13 cellular contexts compared by ENCODE assay signal in the genomic region with DNA sequence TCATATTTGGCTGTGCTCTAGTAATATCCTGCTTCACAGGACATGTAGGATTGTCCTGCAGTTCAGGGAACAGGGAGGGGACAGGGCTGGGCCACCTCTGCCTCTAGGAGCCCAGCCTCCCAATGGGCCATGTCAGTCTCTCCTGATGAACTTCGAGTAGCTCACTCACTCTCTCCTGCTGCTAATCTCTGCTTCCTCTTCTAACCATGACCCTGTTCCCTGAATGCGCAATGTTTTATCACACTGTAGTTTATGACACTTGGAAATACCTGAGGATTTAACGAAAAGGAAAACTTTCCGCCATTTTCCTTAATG. TPM values are rescaled to one million over a fixed set of nuclear protein-coding genes. Genes with fewer than 3 reads are reported as not detected.
DNase-seq lines count a peak whose midpoint lies in the region; ATAC-seq and TF ChIP-seq lines count a peak whose summit lies in the region.
"Had no signal": no experiment of that assay in that cellular context is flagged by ENCODE, and none has a peak within 500 bp of the region (broad histone marks: within the 10 kb centered on the region; RNA-seq: fewer than 3 reads in every experiment).

No MANE protein-coding gene starts in this region.

- H3K27ac ChIP-seq in ACC112 (ENCODE audit: low read depth, low read length) (peak overlapping the region; percentile 54), PC-3 (ENCODE audit: low read length) (peak overlapping the region; percentile 97), endodermal cell (ENCODE audit: low read depth, low read length) (no peak overlapping the region)
- H3K27ac ChIP-seq: coronary artery had no signal

- no peaks in the 10 kb centered on the region for H3K27me3 ChIP-seq in ACC112 (ENCODE audit: insufficient read depth, low read length)
- no peaks in the 10 kb centered on the region for H3K27me3 ChIP-seq in PC-3 (ENCODE audit: low read length)
- H3K27me3 ChIP-seq in endodermal cell (ENCODE audit: control insufficient read depth, insufficient read depth, low read length, poor library complexity, severe bottlenecking): no peaks in the 10 kb centered on the region
- H3K27me3 ChIP-seq: foreskin keratinocyte had no signal

- 0 out of 2 replicates have a peak, but pooled peaks cover 6% of the 10 kb centered on the region for H4K20me1 ChIP-seq in PC-3 (ENCODE audit: low read length)

- H3K9me3 Mint-ChIP-seq in endodermal cell: no peaks in the 10 kb centered on the region
- H3K9me3 Mint-ChIP-seq in memory B cell: no peaks in the 10 kb centered on the region
- no peaks in the 10 kb centered on the region for H3K9me3 Mint-ChIP-seq in WTC11
- H3K9me3 Mint-ChIP-seq: activated naive CD8-positive, alpha-beta T cell treated with anti-CD3 and anti-CD28 coated beads, Interleukin-2, amount 10 ng/mL, durations not matched to agents 7 days and 5 days had no signal

- no TSS peak for BruUV-seq in PC-3 (replicated peaks; lab: Mats Ljungman, UMichigan)

- POLR2A ChIA-PET in PC-3 (lab: Charles Lee; ENCODE audit: unreplicated experiment): no interaction called here
- POLR2A ChIA-PET in WTC11 (lab: Charles Lee): no interaction called here

- H3K27ac Mint-ChIP-seq in endodermal cell (peak overlapping the region; percentile 23), memory B cell (peak overlapping the region; percentile 56), WTC11 (no peak overlapping the region)
- H3K27ac Mint-ChIP-seq: activated naive CD8-positive, alpha-beta T cell treated with anti-CD3 and anti-CD28 coated beads, Interleukin-2, amount 10 ng/mL, durations not matched to agents 7 days and 5 days had no signal

- H3K9ac ChIP-seq in PC-3 (ENCODE audit: low read length) (peak overlapping the region; percentile 46), endodermal cell (ENCODE audit: extremely low read depth, low read length, poor library complexity, severe bottlenecking) (no peak overlapping the region)

- H3K27me3 Mint-ChIP-seq in endodermal cell (ENCODE audit: insufficient read depth) (no peaks in the 10 kb centered on the region), memory B cell (no peaks in the 10 kb centered on the region), WTC11 (ENCODE audit: low read depth) (no peaks in the 10 kb centered on the region)
- H3K27me3 Mint-ChIP-seq: activated naive CD8-positive, alpha-beta T cell treated with anti-CD3 and anti-CD28 coated beads, Interleukin-2, amount 10 ng/mL, durations not matched to agents 7 days and 5 days had no signal

- H3K4me3 Mint-ChIP-seq in endodermal cell (no peak overlapping the region), memory B cell (no peak overlapping the region), WTC11 (no peak overlapping the region)
- H3K4me3 Mint-ChIP-seq: activated naive CD8-positive, alpha-beta T cell treated with anti-CD3 and anti-CD28 coated beads, Interleukin-2, amount 10 ng/mL, durations not matched to agents 7 days and 5 days had no signal

- peaks cover 46% of the 10 kb centered on the region for H3K79me2 ChIP-seq in ACC112 (ENCODE audit: control insufficient read depth, insufficient read depth, low read length, unreplicated experiment)
- peaks cover 70% of the 10 kb centered on the region for H3K79me2 ChIP-seq in PC-3 (ENCODE audit: low read length)

- peaks cover 48% of the 10 kb centered on the region for H3K36me3 Mint-ChIP-seq in endodermal cell (ENCODE audit: low read depth)
- peaks cover 22% of the 10 kb centered on the region for H3K36me3 Mint-ChIP-seq in memory B cell
- peaks cover 3% of the 10 kb centered on the region; the same call in 1 of the 2 replicates for H3K36me3 Mint-ChIP-seq in WTC11

- no peaks in the 10 kb centered on the region for H3K9me2 ChIP-seq in PC-3 (replicated peaks; ENCODE audit: low read length)

- H3K4me3 ChIP-seq in ACC112 (ENCODE audit: low read depth, low read length) (no peak overlapping the region), PC-3 (ENCODE audit: low read length) (peak overlapping the region; percentile 10), endodermal cell (ENCODE audit: low read length) (no peak overlapping the region)
- H3K4me3 ChIP-seq: coronary artery had no signal

- CTCF ChIA-PET in PC-3 (lab: Charles Lee) (no interaction called here), WTC11 (lab: Charles Lee) (no interaction called here)

- H3K4me1 Mint-ChIP-seq in endodermal cell: peaks cover 4% of the 10 kb centered on the region
- peaks cover 12% of the 10 kb centered on the region for H3K4me1 Mint-ChIP-seq in memory B cell
- peaks cover 8% of the 10 kb centered on the region for H3K4me1 Mint-ChIP-seq in WTC11

- H3K4me1 ChIP-seq in ACC112 (ENCODE audit: control insufficient read depth, insufficient read depth, low read length, unreplicated experiment) (peaks cover 30% of the 10 kb centered on the region), PC-3 (ENCODE audit: insufficient read depth, low read length) (peaks cover 40% of the 10 kb centered on the region), endodermal cell (ENCODE audit: control insufficient read depth, insufficient read depth, low read length) (no peaks in the 10 kb centered on the region)

- DNase-seq in PC-3 (no peak), endodermal cell (no peak), memory B cell (ENCODE audit: low spot score in 2 of 2) (no peak), WTC11 (ENCODE audit: low spot score) (no peak)
- no peak for DNase-seq in stimulated activated CD4-positive, alpha-beta T cell treated with anti-CD3 and anti-CD28 coated beads, Interleukin-4, amount 100 ng/mL, for 4 hours
- DNase-seq in activated CD4-positive, alpha-beta T cell treated with anti-CD3 and anti-CD28 coated beads for 1 hour: no peak
- DNase-seq: activated naive CD8-positive, alpha-beta T cell treated with anti-CD3 and anti-CD28 coated beads, Interleukin-2, amount 10 ng/mL, durations not matched to agents 7 days and 5 days; NCI-H2227 treated with DMSO at 0.1 percent for 48 hours; T-helper 9 cell had no signal

- peaks cover 20% of the 10 kb centered on the region for H3K36me3 ChIP-seq in ACC112 (ENCODE audit: insufficient read depth, low read length)
- H3K36me3 ChIP-seq in PC-3 (ENCODE audit: low read depth, low read length): peaks cover 36% of the 10 kb centered on the region
- peaks cover 33% of the 10 kb centered on the region for H3K36me3 ChIP-seq in endodermal cell (ENCODE audit: control insufficient read depth, insufficient read depth, low read length)

- ATAC-seq in PC-3 (peak; percentile 27; the same call in 1 of the 2 replicates), memory B cell (ENCODE audit: low read depth) (no peak), GM18909 (IDR thresholded peaks at IDR 0.05; ENCODE audit: poor library complexity, unreplicated experiment) (no peak), WTC11 (no peak)

- H3K9me3 ChIP-seq in PC-3 (ENCODE audit: low read length) (no peaks in the 10 kb centered on the region), endodermal cell (ENCODE audit: control insufficient read depth, low read length) (no peaks in the 10 kb centered on the region)

- peaks cover 12% of the 10 kb centered on the region for H3F3A ChIP-seq in PC-3 (ENCODE audit: low read length, unreplicated experiment)

- intact Hi-C loops in PC-3 (cut with micrococcal nuclease): loop anchor here (1.0 to 10.0 kb wide), 2 partner anchors 8 to 51 kb away; no protein-coding TSS in a partner anchor

- 85 to 97% methylated on average over 3 to 4 of the region's 4 CpGs for WGBS in endodermal cell (ENCODE audit: insufficient coverage in 1 of 2, insufficient read length in 1 of 2), 2 experiments

- H2AFZ ChIP-seq in ACC112 (ENCODE audit: low read length, unreplicated experiment) (no peak overlapping the region), PC-3 (ENCODE audit: low read length) (no peak overlapping the region)

- TF ChIP-seq CTCF in PC-3 (conservative IDR thresholded peaks at IDR 0.05; ENCODE audit: low read depth, low read length) (no peak), endodermal cell (conservative IDR thresholded peaks at IDR 0.05) (no peak), WTC11 (IDR thresholded peaks at IDR 0.05) (no peak)

- peak overlapping the region; percentile 68 for H3K4me2 ChIP-seq in PC-3 (ENCODE audit: low read length)

TF ChIP-seq in WTC11, 78 proteins besides CTCF, POLR2A, EP300 and RAD21 (continues in another document):
- TF ChIP-seq RORB (CRISPR knock-in tag; IDR thresholded peaks at IDR 0.05): no peak
- no peak for TF ChIP-seq ZNF121 (CRISPR knock-in tag; IDR thresholded peaks at IDR 0.05)
- TF ChIP-seq NR3C1 (CRISPR knock-in tag; conservative IDR thresholded peaks at IDR 0.05; ENCODE audit: low read depth): no peak
- no peak for TF ChIP-seq ZNF396 (CRISPR knock-in tag; IDR thresholded peaks at IDR 0.05; ENCODE audit: borderline replicate concordance)
- TF ChIP-seq, protein P1, sequence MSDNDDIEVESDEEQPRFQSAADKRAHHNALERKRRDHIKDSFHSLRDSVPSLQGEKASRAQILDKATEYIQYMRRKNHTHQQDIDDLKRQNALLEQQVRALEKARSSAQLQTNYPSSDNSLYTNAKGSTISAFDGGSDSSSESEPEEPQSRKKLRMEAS (CRISPR knock-in tag; IDR thresholded peaks at IDR 0.05): no peak
- no peak for TF ChIP-seq GTF2I (CRISPR knock-in tag; conservative IDR thresholded peaks at IDR 0.05)
- TF ChIP-seq, protein P2, sequence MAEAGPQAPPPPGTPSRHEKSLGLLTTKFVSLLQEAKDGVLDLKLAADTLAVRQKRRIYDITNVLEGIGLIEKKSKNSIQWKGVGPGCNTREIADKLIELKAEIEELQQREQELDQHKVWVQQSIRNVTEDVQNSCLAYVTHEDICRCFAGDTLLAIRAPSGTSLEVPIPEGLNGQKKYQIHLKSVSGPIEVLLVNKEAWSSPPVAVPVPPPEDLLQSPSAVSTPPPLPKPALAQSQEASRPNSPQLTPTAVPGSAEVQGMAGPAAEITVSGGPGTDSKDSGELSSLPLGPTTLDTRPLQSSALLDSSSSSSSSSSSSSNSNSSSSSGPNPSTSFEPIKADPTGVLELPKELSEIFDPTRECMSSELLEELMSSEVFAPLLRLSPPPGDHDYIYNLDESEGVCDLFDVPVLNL (CRISPR knock-in tag; IDR thresholded peaks at IDR 0.05; ENCODE audit: borderline replicate concordance, low read depth): no peak
- no peak for TF ChIP-seq EMX1 (CRISPR knock-in tag; IDR thresholded peaks at IDR 0.05)

RNA-seq across cellular contexts. Expression of gene PARP4, which starts 9.2 kb away (rescaled TPM):
- 50.4 and 54.4 TPM in 2 replicates for total RNA-seq in PC-3 (2014; rRNA removed)
- total RNA-seq in endodermal cell: 10 to 100 TPM; 35.7 to 51.8 TPM
- 32.4 TPM for polyA plus RNA-seq in endodermal cell (2013, experiment 1 of 2)
- polyA plus RNA-seq in endodermal cell (2013, experiment 2 of 2): 31.9 TPM
- total RNA-seq in WTC11 (2021): 30.0 to 32.0 TPM (median 30.7 TPM) in 3 replicates
